ENCODE assay signal across 1 cellular context in genomic region chr9:132744881-132745761, GRCh38.
TF ChIP-seq lines count a peak whose summit lies in the region.

No MANE protein-coding gene starts in this region.

TF ChIP-seq in H1, 55 proteins besides CTCF, POLR2A, EP300 and RAD21:
- TF ChIP-seq EGR1 (IDR thresholded peaks at IDR 0.05; ENCODE audit: borderline replicate concordance, low read depth, low read length) = no peak
- TF ChIP-seq EZH2 (IDR thresholded peaks at IDR 0.05; ENCODE audit: low read depth, low read length, severe bottlenecking) = peak; percentile 42
- TF ChIP-seq CTBP2 (IDR thresholded peaks at IDR 0.05; ENCODE audit: borderline replicate concordance, insufficient read depth, insufficient read length, low read length) = peak; percentile 49
- TF ChIP-seq SIN3A (conservative IDR thresholded peaks at IDR 0.05 in 1 of 2, IDR thresholded peaks at IDR 0.05 in 1 of 2; ENCODE audit: low read depth in 1 of 2, low read length in 2 of 2) = peak; percentile 40; a peak in 1 of 4 replicates
- peak; percentile 52; the same call in 1 of the 2 replicates for TF ChIP-seq CREB1 (IDR thresholded peaks at IDR 0.05)
- TF ChIP-seq NANOG (IDR thresholded peaks at IDR 0.05; ENCODE audit: insufficient read depth, low read depth, low read length, poor library complexity, severe bottlenecking) = peak; percentile 33
- no peak for TF ChIP-seq CHD7 (IDR thresholded peaks at IDR 0.05; ENCODE audit: insufficient replicate concordance, low read length)
